In genomic region chr16:8854298-8854948, GRCh38 we compare ENCODE assay signal across 18 cellular contexts. TPM values are rescaled to one million over a fixed set of nuclear protein-coding genes. Genes with fewer than 3 reads are reported as not detected.
DNase-seq lines count a peak whose midpoint lies in the region; ATAC-seq and TF ChIP-seq lines count a peak whose summit lies in the region.
"Had no signal": no experiment of that assay in that cellular context is flagged by ENCODE, and none has a peak within 500 bp of the region (broad histone marks: within the 10 kb centered on the region; RNA-seq: fewer than 3 reads in every experiment).

No MANE protein-coding gene starts in this region.

- TF ChIP-seq POLR2A in gastrocnemius medialis (IDR thresholded peaks at IDR 0.05), result no peak

- H4K8ac ChIP-seq in neuronal stem cell (ENCODE audit: low read depth, low read length), result no peak overlapping the region

- H3K4me2 ChIP-seq in GM23338, result no peak overlapping the region
- no peak overlapping the region for H3K4me2 ChIP-seq in neuronal stem cell (ENCODE audit: insufficient read depth, low read length, poor library complexity, severe bottlenecking)

- TF ChIP-seq CTCF in GM23338 (conservative IDR thresholded peaks at IDR 0.05; ENCODE audit: low read depth in 2 of 2) (no peak), gastrocnemius medialis (IDR thresholded peaks at IDR 0.05 in 4 of 5, conservative IDR thresholded peaks at IDR 0.05 in 1 of 5) (no peak)

- peak; percentile 4 for DNase-seq in activated CD8-positive, alpha-beta memory T cell treated with anti-CD3 and anti-CD28 coated beads, Interleukin-2, amount 50 U/mL, for 4 hours
- no peak for DNase-seq in activated CD8-positive, alpha-beta memory T cell treated with anti-CD3 and anti-CD28 coated beads, Interleukin-2, amount 50 U/mL, for 48 hours
- DNase-seq in GM23338 (ENCODE audit: low spot score), result no peak
- DNase-seq in gastrocnemius medialis, result no peak
- DNase-seq in neuronal stem cell (ENCODE audit: low spot score), result no peak
- DNase-seq in SHP77 treated with DMSO at 0.1 percent for 48 hours (lab: John Stamatoyannopoulos, UW), result no peak
- DNase-seq: activated CD4-positive, alpha-beta T cell treated with anti-CD3 and anti-CD28 coated beads, Interleukin-2, amount 50 U/mL, for 4 hours; anterior cingulate cortex; CD4-positive, alpha-beta T cell; DMS79; NCI-H1105 treated with DMSO at 0.1 percent for 48 hours; NCI-H82; PC-3 had no signal

- peaks cover 22% of the 10 kb centered on the region for H3K79me2 ChIP-seq in GM23338 (replicated peaks; ENCODE audit: insufficient read depth)
- H3K79me2 ChIP-seq: parathyroid adenoma had no signal

- H3K18ac ChIP-seq in neuronal stem cell (ENCODE audit: low read length), result no peak overlapping the region

- peaks cover 52% of the 10 kb centered on the region for H3F3A ChIP-seq in GM23338 (replicated peaks; ENCODE audit: low read depth)

- H2AK5ac ChIP-seq in neuronal stem cell (ENCODE audit: low read depth, low read length), result no peak overlapping the region

- no peak overlapping the region for H2BK5ac ChIP-seq in neuronal stem cell (ENCODE audit: low read length)

- H3K9me3 ChIP-seq in ectodermal cell (ENCODE audit: control insufficient read depth, low read length) (no peaks in the 10 kb centered on the region), gastrocnemius medialis (no peaks in the 10 kb centered on the region), neuronal stem cell (replicated peaks in 1 of 2; ENCODE audit: control insufficient read depth in 2 of 2, insufficient read depth in 1 of 2, low read depth in 1 of 2, low read length in 2 of 2) (no peaks in the 10 kb centered on the region)

- peaks cover 13% of the 10 kb centered on the region for H3K79me1 ChIP-seq in neuronal stem cell (ENCODE audit: low read depth, low read length)

- no peak overlapping the region for H3K23ac ChIP-seq in neuronal stem cell (ENCODE audit: low read depth, low read length, poor library complexity)

- intact Hi-C loops in gastrocnemius medialis (cut with DNase I; ENCODE audit: low total_unique reads), result no loop called here

- H2AFZ ChIP-seq in GM23338 (no peak overlapping the region), neuronal stem cell (ENCODE audit: low read length) (no peak overlapping the region)
- H2AFZ ChIP-seq: parathyroid adenoma had no signal

- in situ Hi-C loops in gastrocnemius medialis (cut with MboI; ENCODE audit: low sequenced_read_pairs in 4 of 4), result loop anchor here in 1 of 4 donors (10.0 kb wide), 1 partner anchor 50 kb away; no protein-coding TSS in a partner anchor

- H3K4me3 ChIP-seq in GM23338 (no peak overlapping the region), ectodermal cell (ENCODE audit: insufficient read depth, low read depth, low read length) (no peak overlapping the region), gastrocnemius medialis (no peak overlapping the region), neuronal stem cell (ENCODE audit: low read length in 2 of 2) (no peak overlapping the region)

- H2BK15ac ChIP-seq in neuronal stem cell (ENCODE audit: low read length), result no peak overlapping the region

- no peak overlapping the region for H3K14ac ChIP-seq in neuronal stem cell (ENCODE audit: low read length)

- no peaks in the 10 kb centered on the region for H3K27me3 ChIP-seq in GM23338 (ENCODE audit: insufficient read depth)
- no peaks in the 10 kb centered on the region for H3K27me3 ChIP-seq in ectodermal cell (ENCODE audit: control insufficient read depth, insufficient read depth, low read length, poor library complexity, severe bottlenecking)
- no peaks in the 10 kb centered on the region for H3K27me3 ChIP-seq in gastrocnemius medialis
- peaks cover 0 to 2% (median 0%) of the 10 kb centered on the region in 3 experiments for H3K27me3 ChIP-seq in neuronal stem cell (ENCODE audit: control insufficient read depth in 3 of 3, insufficient read depth in 3 of 3, low read depth in 1 of 3, low read length in 3 of 3)

- H3K9me3 Mint-ChIP-seq in GM23338, result no peaks in the 10 kb centered on the region
- H3K9me3 Mint-ChIP-seq: CD4-positive, alpha-beta T cell had no signal

- H2BK120ac ChIP-seq in neuronal stem cell (ENCODE audit: low read depth, low read length), result no peak overlapping the region

- H3K27ac ChIP-seq in GM23338 (ENCODE audit: low read depth), result 0 out of 2 replicates have a peak overlapping the region, but pooled peaks have one; percentile 81
- H3K27ac ChIP-seq in ectodermal cell (ENCODE audit: insufficient read depth, low read depth, low read length, poor library complexity, severe bottlenecking), result peak overlapping the region; percentile 26
- H3K27ac ChIP-seq in gastrocnemius medialis, result peak overlapping the region in 3 of 4 donors; percentile 18 to 38 (median 25)
- H3K27ac ChIP-seq in neuronal stem cell (replicated peaks; ENCODE audit: low read length), result no peak overlapping the region
- H3K27ac ChIP-seq: parathyroid adenoma had no signal

- H3K4me1 ChIP-seq in GM23338 (ENCODE audit: insufficient read depth) (peaks cover 17% of the 10 kb centered on the region; the same call in 1 of the 2 replicates), ectodermal cell (ENCODE audit: control insufficient read depth, insufficient read depth, low read length) (peaks cover 3% of the 10 kb centered on the region), gastrocnemius medialis (peaks cover 3 to 6% of the 10 kb centered on the region in 2 donors), neuronal stem cell (ENCODE audit: control insufficient read depth in 2 of 2, insufficient read depth in 1 of 2, low read depth in 1 of 2, low read length in 2 of 2) (peaks cover 8 to 14% of the 10 kb centered on the region in 2 donors)
- H3K4me1 ChIP-seq: parathyroid adenoma had no signal

- WGBS in ectodermal cell, 2 experiments, result 94 to 97% methylated on average over 9 of the region's 9 CpGs
- WGBS in neuronal stem cell (ENCODE audit: extremely low coverage in 2 of 2, insufficient read length in 2 of 2, insufficient replicate concordance in 1 of 2), 2 donors, result no CpG with 5 or more reads among the region's 9 CpGs

- peaks cover 18% of the 10 kb centered on the region for H4K20me1 ChIP-seq in GM23338 (replicated peaks; ENCODE audit: insufficient read depth)

- peaks cover 52% of the 10 kb centered on the region for H3K4me1 Mint-ChIP-seq in GM23338

- H2BK12ac ChIP-seq in neuronal stem cell (ENCODE audit: low read length), result no peak overlapping the region

- no peak overlapping the region for H3K27ac Mint-ChIP-seq in GM23338

- no peak overlapping the region for H3K4me3 Mint-ChIP-seq in GM23338
- H3K4me3 Mint-ChIP-seq: CD4-positive, alpha-beta T cell had no signal

- peaks cover 43% of the 10 kb centered on the region for H3K27me3 Mint-ChIP-seq in GM23338 (ENCODE audit: insufficient read depth, low read depth, poor library complexity)
- H3K27me3 Mint-ChIP-seq: CD4-positive, alpha-beta T cell had no signal

- no peak overlapping the region for H4K91ac ChIP-seq in neuronal stem cell (ENCODE audit: low read depth, low read length, poor library complexity)

- no peak overlapping the region for H3K4ac ChIP-seq in neuronal stem cell (ENCODE audit: low read length)

- ATAC-seq in GM23338, result no peak
- ATAC-seq in gastrocnemius medialis, result no peak
- ATAC-seq in GM18520 (IDR thresholded peaks at IDR 0.05; ENCODE audit: unreplicated experiment), result no peak
- ATAC-seq: PC-3 had no signal

- no peaks in the 10 kb centered on the region for H3K9me2 ChIP-seq in GM23338 (ENCODE audit: insufficient read depth)

- peaks cover 97% of the 10 kb centered on the region for H3K36me3 Mint-ChIP-seq in GM23338 (ENCODE audit: low read depth)

- H3K36me3 ChIP-seq in GM23338 (ENCODE audit: insufficient read depth) (peaks cover 33% of the 10 kb centered on the region), ectodermal cell (ENCODE audit: control insufficient read depth, insufficient read depth, low read length) (peaks cover 46% of the 10 kb centered on the region), gastrocnemius medialis (peaks cover 0 to 55% of the 10 kb centered on the region in 2 donors), neuronal stem cell (replicated peaks in 1 of 2; ENCODE audit: control insufficient read depth in 2 of 2, insufficient read depth in 2 of 2, low read length in 2 of 2) (peaks cover 61 to 94% of the 10 kb centered on the region in 2 donors)

- no peak overlapping the region for H3K9ac ChIP-seq in neuronal stem cell (ENCODE audit: low read depth, low read length, poor library complexity)
- H3K9ac ChIP-seq: parathyroid adenoma had no signal

TF ChIP-seq in GM23338, 12 proteins besides CTCF, POLR2A, EP300 and RAD21 (continues in another document):
- no peak for TF ChIP-seq EZH2 (IDR thresholded peaks at IDR 0.05; ENCODE audit: low read depth, unreplicated experiment)

RNA-seq across cellular contexts. Expression of gene CARHSP1, which starts 14.4 kb away (rescaled TPM):
- total RNA-seq in GM23338 (2014; rRNA removed; shearing (Covaris generic)), result 286 and 301 TPM in 2 replicates
- 324 and 339 TPM in 2 replicates for polyA plus RNA-seq in GM23338 (2016; fragmentation: Nextera tagmentation; extraction: Ambion mirVana)
- polyA plus RNA-seq in ectodermal cell (2013, experiment 1 of 4), result 212 TPM
- polyA plus RNA-seq in ectodermal cell (2013, experiment 2 of 4), result 243 TPM
- polyA plus RNA-seq in ectodermal cell (2013, experiment 3 of 4), result 154 TPM
- polyA plus RNA-seq in ectodermal cell (2013, experiment 4 of 4), result 191 TPM
- total RNA-seq in gastrocnemius medialis, result 10 to 100 TPM; 12.4 to 22.3 (median 18.4) TPM
- 107 TPM for polyA plus RNA-seq in neuronal stem cell (2013, experiment 1 of 2)
- 99.5 TPM for polyA plus RNA-seq in neuronal stem cell (2013, experiment 2 of 2)

RNA-seq across cellular contexts. Expression of gene LITAFD, which starts 27.7 kb away (rescaled TPM):
- not detected in 2 replicates for total RNA-seq in GM23338 (2014; rRNA removed; shearing (Covaris generic))
- polyA plus RNA-seq in GM23338 (2016; fragmentation: Nextera tagmentation; extraction: Ambion mirVana), result not detected in 2 replicates
- not detected for polyA plus RNA-seq in ectodermal cell (2013, experiment 1 of 4)
- polyA plus RNA-seq in ectodermal cell (2013, experiment 2 of 4), result not detected
- polyA plus RNA-seq in ectodermal cell (2013, experiment 3 of 4), result not detected
- not detected for polyA plus RNA-seq in ectodermal cell (2013, experiment 4 of 4)
- not detected for total RNA-seq in gastrocnemius medialis
- not detected for polyA plus RNA-seq in neuronal stem cell (2013, experiment 1 of 2)
- not detected for polyA plus RNA-seq in neuronal stem cell (2013, experiment 2 of 2)
- total RNA-seq: LHCN-M2, PC-3, urinary bladder had no signal
- polyA plus RNA-seq: urinary bladder had no signal

RNA-seq across cellular contexts. Expression of gene PMM2, which starts 56.8 kb away (rescaled TPM):
- 38.2 and 45.1 TPM in 2 replicates for total RNA-seq in GM23338 (2014; rRNA removed; shearing (Covaris generic))
- 60.4 and 64.0 TPM in 2 replicates for polyA plus RNA-seq in GM23338 (2016; fragmentation: Nextera tagmentation; extraction: Ambion mirVana)
- polyA plus RNA-seq in ectodermal cell (2013, experiment 1 of 4), result 22.3 TPM
- 29.4 TPM for polyA plus RNA-seq in ectodermal cell (2013, experiment 2 of 4)
- polyA plus RNA-seq in ectodermal cell (2013, experiment 3 of 4), result 15.0 TPM
- 18.5 TPM for polyA plus RNA-seq in ectodermal cell (2013, experiment 4 of 4)
- total RNA-seq in gastrocnemius medialis, result 10 to 100 TPM; 10.4 to 20.9 (median 16.6) TPM
- polyA plus RNA-seq in neuronal stem cell (2013, experiment 1 of 2), result 12.2 TPM
- polyA plus RNA-seq in neuronal stem cell (2013, experiment 2 of 2), result 12.4 TPM

RNA-seq across cellular contexts. Expression of gene TMEM186, which starts 57.0 kb away (rescaled TPM):
- total RNA-seq in GM23338 (2014; rRNA removed; shearing (Covaris generic)), result 8.3 and 11.2 TPM in 2 replicates
- polyA plus RNA-seq in GM23338 (2016; fragmentation: Nextera tagmentation; extraction: Ambion mirVana), result 11.7 and 14.8 TPM in 2 replicates
- 12.4 TPM for polyA plus RNA-seq in ectodermal cell (2013, experiment 1 of 4)
- 13.1 TPM for polyA plus RNA-seq in ectodermal cell (2013, experiment 2 of 4)
- polyA plus RNA-seq in ectodermal cell (2013, experiment 3 of 4), result 8.6 TPM
- 10.5 TPM for polyA plus RNA-seq in ectodermal cell (2013, experiment 4 of 4)
- 10 to 100 TPM; 10.2 to 16.9 (median 11.9) TPM for total RNA-seq in gastrocnemius medialis
- 8.6 TPM for polyA plus RNA-seq in neuronal stem cell (2013, experiment 1 of 2)
- 8.2 TPM for polyA plus RNA-seq in neuronal stem cell (2013, experiment 2 of 2)

Comparison
In these comparisons a context has a peak if more than half of its experiments do, and no peak if none do; other contexts are left out.
1. RNA of gene CARHSP1, which starts 14.4 kb away (total RNA-seq): 286 to 301 TPM in GM23338; 12.4 to 22.3 TPM in gastrocnemius medialis; every median in the first group is over 10 times any median in the second.